ENCODE assay signal across 11 cellular contexts in the genomic region with DNA sequence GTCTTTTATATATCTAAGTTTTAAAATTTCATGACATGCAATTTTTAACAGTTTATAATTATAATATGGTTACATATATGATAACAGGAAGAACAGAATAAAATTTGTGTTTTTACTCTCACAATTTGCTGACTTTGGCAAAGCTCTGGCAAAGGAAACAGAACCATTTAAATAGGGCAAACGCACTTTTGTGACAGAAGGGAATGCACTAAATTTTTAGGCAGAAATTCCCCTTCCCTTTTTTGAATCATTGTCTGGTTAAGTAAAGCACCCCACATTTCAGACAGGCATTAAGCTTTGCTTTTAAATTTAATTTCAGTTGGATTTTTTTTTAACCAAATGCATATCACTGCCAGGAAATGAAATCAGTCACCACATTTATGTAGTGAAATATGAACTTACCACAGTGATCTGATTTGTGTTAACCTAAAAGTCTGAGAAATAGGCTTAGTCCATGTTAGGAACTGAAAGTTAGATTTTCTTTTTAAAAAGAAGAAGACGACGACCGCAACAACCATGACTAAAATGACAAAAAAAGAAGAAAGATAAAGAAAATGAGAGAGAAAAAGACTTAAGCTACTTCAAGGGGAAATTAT. TPM values are rescaled to one million over a fixed set of nuclear protein-coding genes. Genes with fewer than 3 reads are reported as not detected.
A peak's percentile ranks its signal among the peaks of the same experiment; 100 is the strongest.
DNase-seq lines count a peak whose midpoint lies in the region; ATAC-seq lines count a peak whose summit lies in the region.
"Had no signal": no experiment of that assay in that cellular context is flagged by ENCODE, and none has a peak within 500 bp of the region (broad histone marks: within the 10 kb centered on the region; RNA-seq: fewer than 3 reads in every experiment).

No MANE protein-coding gene starts in this region.

- no peak overlapping the region for H3K4me3 ChIP-seq in SJCRH30

- peak; percentile 72 for DNase-seq in fibroblast of peridontal ligament (ENCODE audit: extremely low read depth)
- no peak for DNase-seq in SJCRH30
- DNase-seq in NCI-H526 (lab: John Stamatoyannopoulos, UW) = no peak
- DNase-seq in putamen (ENCODE audit: low spot score) = no peak
- no peak for DNase-seq in occipital lobe (lab: John Stamatoyannopoulos, UW)
- DNase-seq: DND-41, NCI-H1930, substantia nigra had no signal

- H3K27ac ChIP-seq in SJCRH30 = no peak overlapping the region

- no peaks in the 10 kb centered on the region; the same call in 1 of the 2 replicates for H3K4me1 ChIP-seq in SJCRH30

- no peaks in the 10 kb centered on the region for H3K27me3 ChIP-seq in SJCRH30

- ATAC-seq in GM18502 (IDR thresholded peaks at IDR 0.05; ENCODE audit: poor library complexity, unreplicated experiment) (peak; percentile 53), GM21576 (IDR thresholded peaks at IDR 0.05; ENCODE audit: unreplicated experiment) (peak; percentile 49), HG03571 (IDR thresholded peaks at IDR 0.05; ENCODE audit: unreplicated experiment) (peak; percentile 39)

- no peaks in the 10 kb centered on the region for H3K9me3 ChIP-seq in SJCRH30 (replicated peaks)

- H3K36me3 ChIP-seq in SJCRH30 = no peaks in the 10 kb centered on the region

RNA-seq across cellular contexts. Expression of a gene that starts 10.8 kb away (rescaled TPM):
- total RNA-seq in SJCRH30 (2014; rRNA removed; shearing (Covaris generic)) = not detected in 2 replicates
- total RNA-seq in occipital lobe = 3.1 TPM

RNA-seq across cellular contexts. Expression of a gene that starts 38.2 kb away (rescaled TPM):
- total RNA-seq in SJCRH30 (2014; rRNA removed; shearing (Covaris generic)) = not detected in 2 replicates
- total RNA-seq in occipital lobe = not detected
